10 cellular contexts compared by ENCODE assay signal in genomic region chr22:24977370-24978230, GRCh38. TPM values are rescaled to one million over a fixed set of nuclear protein-coding genes. Genes with fewer than 3 reads are reported as not detected.
DNase-seq lines count a peak whose midpoint lies in the region; ATAC-seq and TF ChIP-seq lines count a peak whose summit lies in the region.
"Had no signal": no experiment of that assay in that cellular context is flagged by ENCODE, and none has a peak within 500 bp of the region (broad histone marks: within the 10 kb centered on the region; RNA-seq: fewer than 3 reads in every experiment).

No MANE protein-coding gene starts in this region.

- H3K27me3 ChIP-seq in HCT116 (ENCODE audit: insufficient read depth, low read length) = no peaks in the 10 kb centered on the region
- H3K27me3 ChIP-seq in body of pancreas = no peaks in the 10 kb centered on the region
- no peaks in the 10 kb centered on the region for H3K27me3 ChIP-seq in right cardiac atrium (ENCODE audit: control insufficient read depth, insufficient read depth)
- H3K27me3 ChIP-seq in brain microvascular endothelial cell (replicated peaks) = no peaks in the 10 kb centered on the region

- H3K4me2 ChIP-seq in HCT116 (ENCODE audit: low read length) = peak overlapping the region; percentile 63

- WGBS in body of pancreas, 2 donors = 52 to 54% methylated on average over 9 to 13 of the region's 13 CpGs
- 36% methylated on average over 13 of the region's 13 CpGs for WGBS in right cardiac atrium

- H3K4me1 ChIP-seq in HCT116 (ENCODE audit: control insufficient read depth in 1 of 2, insufficient read depth in 2 of 2, low read length in 2 of 2) = peaks cover 40 to 68% of the 10 kb centered on the region in 2 experiments
- H3K4me1 ChIP-seq in body of pancreas = peaks cover 26% of the 10 kb centered on the region
- H3K4me1 ChIP-seq in right cardiac atrium (ENCODE audit: control insufficient read depth, insufficient read depth, low read length) = peaks cover 24% of the 10 kb centered on the region

- DNase-seq in HCT116 (ENCODE audit: low read depth, low spot score) (no peak), body of pancreas (peak in 3 of 4 donors; percentile 30 to 54 (median 45)), right cardiac atrium (peak; percentile 83 to 92 (median 88)), retina (peak; percentile 39), SKM-1 (lab: John Stamatoyannopoulos, UW; ENCODE audit: unreplicated experiment) (no peak), brain microvascular endothelial cell (no peak)
- DNase-seq: CD4-positive, CD25-positive, alpha-beta regulatory T cell had no signal

- POLR2A ChIA-PET in HCT116 (lab: Charles Lee) = interaction anchor here (1.3 kb wide), 1 partner anchor 10 kb away, joined by 3 read pairs; no protein-coding TSS in a partner anchor

- H3K9me3 ChIP-seq in HCT116 (ENCODE audit: control insufficient read depth in 1 of 2, insufficient read depth in 1 of 2, low read depth in 1 of 2, low read length in 2 of 2) (no peaks in the 10 kb centered on the region), body of pancreas (no peaks in the 10 kb centered on the region), right cardiac atrium (ENCODE audit: control insufficient read depth, low read length) (no peaks in the 10 kb centered on the region)

- TF ChIP-seq CTCF in HCT116 (IDR thresholded peaks at IDR 0.05 in 2 of 3, conservative IDR thresholded peaks at IDR 0.05 in 1 of 3; ENCODE audit: borderline replicate concordance in 1 of 3, insufficient read depth in 1 of 3, low read depth in 2 of 3, low read length in 2 of 3) = no peak
- no peak for TF ChIP-seq CTCF in body of pancreas (IDR thresholded peaks at IDR 0.05)
- no peak for TF ChIP-seq CTCF in brain microvascular endothelial cell (IDR thresholded peaks at IDR 0.05; ENCODE audit: low read depth, low read length, missing control alignments)

- peak; percentile 78 for ATAC-seq in HCT116
- ATAC-seq in body of pancreas = no peak
- peak; percentile 86 to 89 for ATAC-seq in right cardiac atrium
- no peak for ATAC-seq in GM19351 (IDR thresholded peaks at IDR 0.05; ENCODE audit: unreplicated experiment)
- no peak for ATAC-seq in GM18520 (IDR thresholded peaks at IDR 0.05; ENCODE audit: unreplicated experiment)

- TF ChIP-seq RAD21 in HCT116 (IDR thresholded peaks at IDR 0.05; ENCODE audit: low read depth) = no peak

- H3K27ac ChIP-seq in HCT116 (ENCODE audit: low read depth, low read length) (peak overlapping the region; percentile 70), body of pancreas (peak overlapping the region; percentile 37 to 77 (median 66)), right cardiac atrium (ENCODE audit: low read length) (peak overlapping the region; percentile 88), brain microvascular endothelial cell (no peak overlapping the region)

- no peaks in the 10 kb centered on the region for H4K20me1 ChIP-seq in HCT116 (ENCODE audit: insufficient read depth)

- no peak overlapping the region for H2AFZ ChIP-seq in HCT116 (ENCODE audit: low read depth, low read length, poor library complexity, severe bottlenecking)

- no peak overlapping the region for H3K4me3 ChIP-seq in HCT116 (replicated peaks in 1 of 2; ENCODE audit: low read depth in 1 of 2, low read length in 2 of 2)
- no peak overlapping the region for H3K4me3 ChIP-seq in body of pancreas
- H3K4me3 ChIP-seq in right cardiac atrium (ENCODE audit: low read length) = no peak overlapping the region
- no peak overlapping the region for H3K4me3 ChIP-seq in brain microvascular endothelial cell (ENCODE audit: low read depth, low read length)

- in situ Hi-C loops in brain microvascular endothelial cell (cut with HindIII; ENCODE audit: low pct_ligation_motif_present, low sequenced_read_pairs) = no loop called here

- CTCF ChIA-PET in HCT116 (lab: Charles Lee) = no interaction called here

- TF ChIP-seq POLR2A in HCT116 (IDR thresholded peaks at IDR 0.05; ENCODE audit: borderline replicate concordance, extremely low read depth, insufficient read depth, insufficient read length) = no peak
- no peak for TF ChIP-seq POLR2A in body of pancreas (IDR thresholded peaks at IDR 0.05)

- H3K36me3 ChIP-seq in HCT116 (ENCODE audit: control insufficient read depth in 1 of 2, insufficient read depth in 2 of 2, low read length in 2 of 2) = no peaks in the 10 kb centered on the region
- no peaks in the 10 kb centered on the region for H3K36me3 ChIP-seq in body of pancreas (replicated peaks in 1 of 2; ENCODE audit: insufficient read depth in 1 of 2, low read depth in 2 of 2)
- no peaks in the 10 kb centered on the region for H3K36me3 ChIP-seq in brain microvascular endothelial cell (replicated peaks)

- RAD21 ChIA-PET in HCT116 (lab: Charles Lee; ENCODE audit: low non-redundant PET in 1 of 2, low total read pairs in 2 of 2, uncharacterized antibody in 2 of 2, unreplicated experiment in 2 of 2) = no interaction called here

- H3K9me2 ChIP-seq in HCT116 (ENCODE audit: insufficient read depth) = no peaks in the 10 kb centered on the region

- H3K9ac ChIP-seq in HCT116 (ENCODE audit: low read length) = peak overlapping the region; percentile 45

- H3K79me2 ChIP-seq in HCT116 (ENCODE audit: insufficient read depth, low read length) = peaks cover 65% of the 10 kb centered on the region

- no TSS peak for BruUV-seq in HCT116 (replicated peaks; lab: Mats Ljungman, UMichigan)

- intact Hi-C loops in HCT116 (cut with micrococcal nuclease) = no loop called here
- intact Hi-C loops in body of pancreas (cut with DNase I) = no loop called here
- intact Hi-C loops in right cardiac atrium (cut with DNase I) = no loop called here

TF ChIP-seq in HCT116, 20 proteins besides CTCF, POLR2A, EP300 and RAD21:
- TF ChIP-seq EGR1 (IDR thresholded peaks at IDR 0.05; ENCODE audit: low read depth) (no peak), MAX (IDR thresholded peaks at IDR 0.05) (no peak), SIN3A (IDR thresholded peaks at IDR 0.05; ENCODE audit: low read depth) (no peak), REST (IDR thresholded peaks at IDR 0.05; ENCODE audit: low read depth) (no peak), CEBPB (IDR thresholded peaks at IDR 0.05; ENCODE audit: low read depth) (no peak), ATF3 (IDR thresholded peaks at IDR 0.05) (no peak), SRF (IDR thresholded peaks at IDR 0.05; ENCODE audit: low read depth) (no peak), TCF7L2 (IDR thresholded peaks at IDR 0.05; ENCODE audit: borderline replicate concordance, extremely low read depth, insufficient read depth, insufficient read length) (no peak), POLR2AphosphoS5 (IDR thresholded peaks at IDR 0.05; ENCODE audit: low read depth, low read length) (no peak), SP1 (IDR thresholded peaks at IDR 0.05; ENCODE audit: low read depth) (no peak), ZNF274 (IDR thresholded peaks at IDR 0.05; ENCODE audit: low read depth, low read length) (no peak), FOSL1 (IDR thresholded peaks at IDR 0.05; ENCODE audit: low read depth) (no peak)

RNA-seq across cellular contexts. Expression of gene KIAA1671, which starts 25.1 kb away (rescaled TPM):
- 36.8 TPM for total RNA-seq in HCT116 (2021; ENCODE audit: unreplicated experiment)
- polyA plus RNA-seq in HCT116 (2012) = 13.2 and 13.5 TPM in 2 replicates
- total RNA-seq in body of pancreas = 10 to 100 TPM; 24.9 to 79.8 TPM
- total RNA-seq in right cardiac atrium = 10 to 100 TPM; 17.3 to 24.0 (median 20.3) TPM
- polyA plus RNA-seq in right cardiac atrium = 7.5 TPM
- polyA plus RNA-seq: IgD-negative memory B cell had no signal

RNA-seq across cellular contexts. Expression of gene LHFPL7, which starts 31.1 kb away (rescaled TPM):
- total RNA-seq in HCT116 (2021; ENCODE audit: unreplicated experiment) (not detected), body of pancreas (not detected), right cardiac atrium (not detected)
- polyA plus RNA-seq in HCT116 (2012) = 0.17 TPM in 1 of 2 replicates, not detected in the other
- not detected for polyA plus RNA-seq in right cardiac atrium
- total RNA-seq: CD4-positive, CD25-positive, alpha-beta regulatory T cell had no signal
- polyA plus RNA-seq: CD4-positive, CD25-positive, alpha-beta regulatory T cell; IgD-negative memory B cell had no signal

Comparison
In these comparisons a context has a peak if more than half of its experiments do, and no peak if none do; other contexts are left out.
1. ATAC-seq: peak in HCT116 (single experiment) and right cardiac atrium (2 of 2); none in body of pancreas (single experiment), GM19351 (single experiment) and GM18520 (single experiment).
2. DNase-seq: peak in body of pancreas (3 of 4), right cardiac atrium (3 of 3) and retina (single experiment); none in HCT116 (single experiment), SKM-1 (single experiment) and brain microvascular endothelial cell (single experiment).